8 cellular contexts compared by ENCODE assay signal in genomic region chr10:3068968-3069737, GRCh38. TPM values are rescaled to one million over a fixed set of nuclear protein-coding genes. Genes with fewer than 3 reads are reported as not detected.
DNase-seq lines count a peak whose midpoint lies in the region; ATAC-seq and TF ChIP-seq lines count a peak whose summit lies in the region.

No MANE protein-coding gene starts in this region.

- H3K36me3 ChIP-seq in WERI-Rb-1 (peaks cover 3% of the 10 kb centered on the region; the same call in 1 of the 2 replicates), endodermal cell (ENCODE audit: control insufficient read depth, insufficient read depth, low read length) (no peaks in the 10 kb centered on the region), aorta (ENCODE audit: control insufficient read depth in 1 of 2, insufficient read depth in 2 of 2, low read length in 1 of 2) (no peaks in the 10 kb centered on the region)

- H3K27ac ChIP-seq in WERI-Rb-1 (peak overlapping the region; percentile 52; the same call in 1 of the 2 replicates), endodermal cell (ENCODE audit: low read depth, low read length) (no peak overlapping the region), aorta (ENCODE audit: low read depth in 1 of 2, low read length in 2 of 2) (no peak overlapping the region)

- H3K27me3 Mint-ChIP-seq in endodermal cell (ENCODE audit: insufficient read depth) = peaks cover 22% of the 10 kb centered on the region

- H3K27me3 ChIP-seq in WERI-Rb-1 (ENCODE audit: insufficient read depth, low read depth, severe bottlenecking) (no peaks in the 10 kb centered on the region), endodermal cell (ENCODE audit: control insufficient read depth, insufficient read depth, low read length, poor library complexity, severe bottlenecking) (peaks cover 30% of the 10 kb centered on the region), aorta (ENCODE audit: control insufficient read depth in 1 of 2, insufficient read depth in 2 of 2, low read length in 1 of 2) (no peaks in the 10 kb centered on the region)

- intact Hi-C loops in aorta (cut with DNase I) = loop anchor here (2.0 to 5.0 kb wide), 2 partner anchors 22 to 38 kb away; no protein-coding TSS in a partner anchor

- TF ChIP-seq CTCF in WERI-Rb-1 (IDR thresholded peaks at IDR 0.05; ENCODE audit: low read depth, low read length) (no peak), endodermal cell (conservative IDR thresholded peaks at IDR 0.05) (no peak)

- WGBS in endodermal cell (ENCODE audit: insufficient coverage in 1 of 2, insufficient read length in 1 of 2), 2 experiments = 18 to 31% methylated on average over 24 to 57 of the region's 57 CpGs
- WGBS in aorta, 2 donors = 13 to 14% methylated on average over 57 of the region's 57 CpGs

- peaks cover 18% of the 10 kb centered on the region for H3K36me3 Mint-ChIP-seq in endodermal cell (ENCODE audit: low read depth)

- H3K4me1 ChIP-seq in endodermal cell (ENCODE audit: control insufficient read depth, insufficient read depth, low read length) (no peaks in the 10 kb centered on the region), aorta (ENCODE audit: control insufficient read depth in 1 of 2, insufficient read depth in 2 of 2, low read length in 2 of 2) (peaks cover 0 to 4% of the 10 kb centered on the region in 2 donors)

- H3K4me3 Mint-ChIP-seq in endodermal cell = peak overlapping the region; percentile 74

- peaks cover 31% of the 10 kb centered on the region for H3K4me1 Mint-ChIP-seq in endodermal cell

- ATAC-seq in GM18867 (IDR thresholded peaks at IDR 0.05; ENCODE audit: unreplicated experiment) (peak; percentile 31), HG03045 (IDR thresholded peaks at IDR 0.05; ENCODE audit: unreplicated experiment) (peak; percentile 30), aorta (ENCODE audit: low FRiP score) (peak; percentile 13)

- H3K9me3 Mint-ChIP-seq in endodermal cell = no peaks in the 10 kb centered on the region

- no peak overlapping the region for H3K9ac ChIP-seq in endodermal cell (ENCODE audit: extremely low read depth, low read length, poor library complexity, severe bottlenecking)

- H3K4me3 ChIP-seq in WERI-Rb-1 (ENCODE audit: low read depth, low read length) = peak overlapping the region; percentile 77
- peak overlapping the region; percentile 81 for H3K4me3 ChIP-seq in endodermal cell (ENCODE audit: low read length)
- H3K4me3 ChIP-seq in aorta (ENCODE audit: low read length in 2 of 2) = peak overlapping the region; percentile 74 to 88

- DNase-seq in AG20443 (ENCODE audit: low spot score) = peak; percentile 62
- no peak for DNase-seq in WERI-Rb-1
- peak; percentile 76 for DNase-seq in endodermal cell
- peak; percentile 24 for DNase-seq in myocyte (ENCODE audit: low read depth)
- peak in 1 of 2 donors; percentile 76 for DNase-seq in aorta
- no peak for DNase-seq in DMS153 treated with DMSO at 0.1 percent for 48 hours (lab: John Stamatoyannopoulos, UW; ENCODE audit: unreplicated experiment)

- H3K9me3 ChIP-seq in WERI-Rb-1 (ENCODE audit: severe bottlenecking) = no peaks in the 10 kb centered on the region
- no peaks in the 10 kb centered on the region for H3K9me3 ChIP-seq in endodermal cell (ENCODE audit: control insufficient read depth, low read length)
- H3K9me3 ChIP-seq in aorta (ENCODE audit: control insufficient read depth, low read length) = no peaks in the 10 kb centered on the region

- peak overlapping the region; percentile 68 for H3K27ac Mint-ChIP-seq in endodermal cell

RNA-seq across cellular contexts. Expression of gene PFKP, which starts 1.8 kb away (rescaled TPM):
- total RNA-seq in endodermal cell (10 to 100 TPM; 58.0 to 82.3 TPM), myocyte (20.2 and 26.2 TPM in 2 replicates), aorta (100 to 1,000 TPM; 126 to 167 TPM)
- polyA plus RNA-seq in endodermal cell (2013, experiment 1 of 2) = 42.3 TPM
- 39.7 TPM for polyA plus RNA-seq in endodermal cell (2013, experiment 2 of 2)
- 82.5 TPM for polyA plus RNA-seq in myocyte (2012)
- 100 to 1,000 TPM in 1 of 2 donors, 10 to 100 TPM in 1; 40.3 to 113 TPM for polyA plus RNA-seq in aorta

Comparison
In these comparisons a context has a peak if more than half of its experiments do, and no peak if none do; other contexts are left out.
1. DNase-seq: peak in AG20443 (single experiment), endodermal cell (single experiment) and myocyte (single experiment); none in WERI-Rb-1 (single experiment) and DMS153 treated with DMSO at 0.1 percent for 48 hours (single experiment).
2. Peak in every context shown above with its lines, with median percentiles within 50 percentile points of each other: ATAC-seq and H3K4me3 ChIP-seq.